Comparison of ENCODE assay signal across 9 cellular contexts in the genomic region with DNA sequence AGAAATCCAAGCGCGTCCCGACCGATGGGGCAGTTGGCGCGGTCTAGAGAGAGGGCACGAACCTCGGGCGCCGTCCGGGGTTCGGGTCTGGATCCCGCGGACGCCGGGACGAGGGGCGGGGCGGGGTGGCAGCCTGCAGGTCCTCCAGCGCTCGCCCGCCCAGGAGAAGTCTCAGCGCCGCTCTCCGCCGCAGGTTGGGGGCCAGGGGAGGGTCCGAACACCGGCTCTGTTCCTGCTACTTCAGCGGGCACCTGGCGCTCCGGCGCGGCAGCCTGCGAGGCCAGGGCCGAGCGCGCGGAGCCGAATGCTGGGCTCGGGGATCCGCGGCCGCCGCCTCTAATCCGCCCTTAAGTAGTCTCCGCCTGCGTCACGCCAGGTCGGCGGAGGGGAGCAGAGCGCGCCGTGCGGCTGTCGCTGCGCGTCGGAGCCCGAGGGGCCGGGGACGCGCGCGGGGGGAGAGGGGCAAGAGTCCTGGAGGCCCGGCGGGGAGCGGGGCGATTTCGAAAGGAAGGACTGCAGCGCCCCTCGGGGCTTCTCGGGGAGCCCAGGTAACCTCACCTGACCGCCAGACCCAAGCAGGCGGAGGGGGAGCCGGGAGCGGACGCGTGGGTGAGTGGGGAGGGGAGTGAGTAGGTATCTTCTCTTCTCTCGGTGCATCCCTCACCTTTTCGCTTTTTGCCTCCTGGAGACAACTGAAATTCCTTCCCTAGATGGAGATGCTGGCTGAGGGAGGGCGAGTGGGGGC. TPM values are rescaled to one million over a fixed set of nuclear protein-coding genes. Genes with fewer than 3 reads are reported as not detected.
A peak's percentile ranks its signal among the peaks of the same experiment; 100 is the strongest.
DNase-seq lines count a peak whose midpoint lies in the region; ATAC-seq and TF ChIP-seq lines count a peak whose summit lies in the region.
"Had no signal": no experiment of that assay in that cellular context is flagged by ENCODE, and none has a peak within 500 bp of the region (broad histone marks: within the 10 kb centered on the region; RNA-seq: fewer than 3 reads in every experiment).

A gene (minus strand): TSS at position 325 of the 745 bp plus-strand sequence. CDS start 510 bp downstream, outside the sequence.

- H3K27me3 Mint-ChIP-seq in CD8-positive, alpha-beta T cell (ENCODE audit: low read depth), result peaks cover 62% of the 10 kb centered on the region
- H3K27me3 Mint-ChIP-seq in endothelial cell (ENCODE audit: unreplicated experiment), result peaks cover 2% of the 10 kb centered on the region

- no peaks in the 10 kb centered on the region for H3K36me3 Mint-ChIP-seq in CD8-positive, alpha-beta T cell
- H3K36me3 Mint-ChIP-seq in endothelial cell (ENCODE audit: low read depth, unreplicated experiment), result no peaks in the 10 kb centered on the region

- peak within 1 kb of the TSS; percentile 32 for H3K4me3 Mint-ChIP-seq in CD8-positive, alpha-beta T cell
- peak within 1 kb of the TSS; percentile 66 for H3K4me3 Mint-ChIP-seq in endothelial cell (ENCODE audit: unreplicated experiment)

- no peaks in the 10 kb centered on the region for H3K4me1 ChIP-seq in CD8-positive, alpha-beta T cell (ENCODE audit: insufficient read depth, low read length)
- peaks cover 7% of the 10 kb centered on the region for H3K4me1 ChIP-seq in neuron (ENCODE audit: insufficient read depth, low read length)

- H3K4me3 ChIP-seq in CD8-positive, alpha-beta T cell (ENCODE audit: low read depth, low read length), result no peak within 1 kb of the TSS
- peak within 1 kb of the TSS; percentile 25 for H3K4me3 ChIP-seq in neuron (ENCODE audit: low read length)

- peaks cover 6% of the 10 kb centered on the region for H3K4me1 Mint-ChIP-seq in CD8-positive, alpha-beta T cell (ENCODE audit: low read depth)
- peaks cover 23% of the 10 kb centered on the region for H3K4me1 Mint-ChIP-seq in endothelial cell (ENCODE audit: unreplicated experiment)

- H3K36me3 ChIP-seq in CD8-positive, alpha-beta T cell (ENCODE audit: insufficient read depth, low read length), result no peaks in the 10 kb centered on the region
- H3K36me3 ChIP-seq in neuron (ENCODE audit: insufficient read depth, low read length), result no peaks in the 10 kb centered on the region

- H3K27ac ChIP-seq in CD8-positive, alpha-beta T cell (ENCODE audit: low read depth, low read length), result no peak within 1 kb of the TSS

- TF ChIP-seq CTCF in CD8-positive, alpha-beta T cell (IDR thresholded peaks at IDR 0.05), result no peak
- no peak for TF ChIP-seq CTCF in endothelial cell (IDR thresholded peaks at IDR 0.05; ENCODE audit: unreplicated experiment)

- no peaks in the 10 kb centered on the region for H3K9me3 Mint-ChIP-seq in CD8-positive, alpha-beta T cell
- no peaks in the 10 kb centered on the region for H3K9me3 Mint-ChIP-seq in endothelial cell (ENCODE audit: unreplicated experiment)

- POLR2A ChIA-PET in CD8-positive, alpha-beta T cell (lab: Charles Lee), result no interaction called here

- intact Hi-C loops in CD8-positive, alpha-beta T cell (cut with DNase I, micrococcal nuclease), result loop anchor here in 1 of 2 experiments (5.0 kb wide), 1 partner anchor 878 kb away; no protein-coding TSS in a partner anchor
- intact Hi-C loops in sciatic nerve (cut with DNase I), result no loop called here

- H3K27me3 ChIP-seq in CD8-positive, alpha-beta T cell (ENCODE audit: insufficient read depth, low read length), result peaks cover 11% of the 10 kb centered on the region
- peaks cover 57% of the 10 kb centered on the region for H3K27me3 ChIP-seq in neuron (ENCODE audit: insufficient read depth, low read length)

- H3K9me3 ChIP-seq in CD8-positive, alpha-beta T cell (ENCODE audit: low read length), result no peaks in the 10 kb centered on the region
- no peaks in the 10 kb centered on the region for H3K9me3 ChIP-seq in neuron (ENCODE audit: low read length)

- peak within 1 kb of the TSS; percentile 70 for H2AFZ ChIP-seq in neuron (ENCODE audit: low read depth, low read length)

- ATAC-seq in CD8-positive, alpha-beta T cell, result no peak
- ATAC-seq in sciatic nerve (no peak), GM21447 (IDR thresholded peaks at IDR 0.05; ENCODE audit: unreplicated experiment) (no peak)

- CTCF ChIA-PET in CD8-positive, alpha-beta T cell (lab: Charles Lee), result no interaction called here

- no peak for DNase-seq in CD8-positive, alpha-beta T cell
- DNase-seq in NCI-H1105 (lab: John Stamatoyannopoulos, UW), result peak; percentile 39
- peak; percentile 11 for DNase-seq in endothelial cell (ENCODE audit: low spot score)
- no peak for DNase-seq in sciatic nerve (ENCODE audit: low spot score)
- DNase-seq in GM19240 (ENCODE audit: insufficient read length, low spot score), result no peak
- no peak for DNase-seq in AG08395 (ENCODE audit: low spot score)

- H3K27ac Mint-ChIP-seq in CD8-positive, alpha-beta T cell, result no peak within 1 kb of the TSS
- no peak within 1 kb of the TSS for H3K27ac Mint-ChIP-seq in endothelial cell (ENCODE audit: unreplicated experiment)

RNA-seq across cellular contexts. Expression of the gene that starts here (rescaled TPM):
- total RNA-seq in CD8-positive, alpha-beta T cell, result not detected
- total RNA-seq in endothelial cell (ENCODE audit: unreplicated experiment) (0.54 TPM), sciatic nerve (not detected)
- total RNA-seq: H4 had no signal

Comparison
In these comparisons a context has a peak if more than half of its experiments do, and no peak if none do; other contexts are left out.
1. Peak in DNase-seq in endothelial cell; RNA of the gene not detected or under 1 TPM.